In genomic region chr1:120414911-120415480, GRCh38 we compare ENCODE assay signal across 7 cellular contexts. TPM values are rescaled to one million over a fixed set of nuclear protein-coding genes. Genes with fewer than 3 reads are reported as not detected.
DNase-seq lines count a peak whose midpoint lies in the region; ATAC-seq lines count a peak whose summit lies in the region.
"Not testable (repeated sequence)": the region's sequence is repeated elsewhere in the genome, so short reads cannot be mapped to it uniquely, and the experiment has no call there.

NBPF8 (plus strand) TSS chr1:120415035; CDS start chr1:120436523, 21,488 bp downstream.

- H3K4me3 ChIP-seq in skeletal muscle tissue (ENCODE audit: low read length in 3 of 3): peak within 1 kb of the TSS; percentile 52 to 59 (median 56)

- not testable (repeated sequence) for H3K36me3 Mint-ChIP-seq in central memory CD8-positive, alpha-beta T cell (ENCODE audit: insufficient read depth)

- not testable (repeated sequence) for H3K27ac ChIP-seq in skeletal muscle tissue (ENCODE audit: low read depth, low read length)

- ATAC-seq in GM18907 (IDR thresholded peaks at IDR 0.05; ENCODE audit: unreplicated experiment) (peak; percentile 99), HG03103 (IDR thresholded peaks at IDR 0.05; ENCODE audit: low read depth, unreplicated experiment) (peak; percentile 98)
- peak; percentile 90 for ATAC-seq in central memory CD8-positive, alpha-beta T cell (replicated peaks; ENCODE audit: extremely low read depth, poor library complexity, severe bottlenecking)

- peak within 1 kb of the TSS; percentile 39 for H3K27ac Mint-ChIP-seq in central memory CD8-positive, alpha-beta T cell (ENCODE audit: low read depth)

- DNase-seq in NCI-H345 treated with DMSO at 0.1 percent for 48 hours (lab: John Stamatoyannopoulos, UW; ENCODE audit: unreplicated experiment) (peak; percentile 37), iris pigment epithelial cell (ENCODE audit: low read depth) (peak; percentile 61)
- peak; percentile 82 for DNase-seq in activated CD4-positive, alpha-beta T cell treated with anti-CD3 and anti-CD28 coated beads for 48 hours
- DNase-seq in central memory CD8-positive, alpha-beta T cell (ENCODE audit: low spot score in 2 of 2): peak; percentile 37 to 45

- not testable (repeated sequence) for H3K36me3 ChIP-seq in skeletal muscle tissue (ENCODE audit: control insufficient read depth in 3 of 3, insufficient read depth in 3 of 3, low read length in 3 of 3)

- H3K4me1 ChIP-seq in skeletal muscle tissue (ENCODE audit: control insufficient read depth in 3 of 3, insufficient read depth in 3 of 3, low read length in 3 of 3): not testable (repeated sequence)

- H3K9ac ChIP-seq in skeletal muscle tissue (ENCODE audit: low read depth in 1 of 3, low read length in 3 of 3): peak within 1 kb of the TSS; percentile 16 to 50 (median 47)

- H3K27me3 Mint-ChIP-seq in central memory CD8-positive, alpha-beta T cell: not testable (repeated sequence)

- H3K27me3 ChIP-seq in skeletal muscle tissue (ENCODE audit: control insufficient read depth in 3 of 3, insufficient read depth in 3 of 3, low read length in 3 of 3): not testable (repeated sequence)

- H3K4me1 Mint-ChIP-seq in central memory CD8-positive, alpha-beta T cell: not testable (repeated sequence)

- not testable (repeated sequence) for H3K9me3 Mint-ChIP-seq in central memory CD8-positive, alpha-beta T cell

- not testable (repeated sequence) for H3K9me3 ChIP-seq in skeletal muscle tissue (ENCODE audit: control insufficient read depth in 3 of 3, low read length in 3 of 3)

- H3K4me3 Mint-ChIP-seq in central memory CD8-positive, alpha-beta T cell: peak within 1 kb of the TSS; percentile 84

RNA-seq across cellular contexts. Expression of gene NBPF8, which starts in this region (rescaled TPM):
- total RNA-seq in skeletal muscle tissue: 8.9 TPM
